ENCODE assay signal across 32 cellular contexts in genomic region chr6:105911106-105911629, GRCh38.
A peak's percentile ranks its signal among the peaks of the same experiment; 100 is the strongest.
DNase-seq lines count a peak whose midpoint lies in the region; ATAC-seq and TF ChIP-seq lines count a peak whose summit lies in the region.
"Had no signal": no experiment of that assay in that cellular context is flagged by ENCODE, and none has a peak within 500 bp of the region (broad histone marks: within the 10 kb centered on the region; RNA-seq: fewer than 3 reads in every experiment).

No MANE protein-coding gene starts in this region.

- no peak overlapping the region for H2AFZ ChIP-seq in OCI-LY3 (ENCODE audit: low read depth, low read length)
- H2AFZ ChIP-seq in PC-9: no peak overlapping the region

- H3K9me2 ChIP-seq in PC-9 (ENCODE audit: insufficient read depth): no peaks in the 10 kb centered on the region

- no TSS peak for BruUV-seq in PC-9 (replicated peaks; lab: Mats Ljungman, UMichigan)

- 61 to 74% (median 64%) methylated on average over 4 of the region's 4 CpGs for WGBS in heart left ventricle, 4 donors

- peaks cover 0 to 45% (median 3%) of the 10 kb centered on the region in 12 donors for H3K4me1 ChIP-seq in heart left ventricle
- peaks cover 33% of the 10 kb centered on the region for H3K4me1 ChIP-seq in OCI-LY3 (ENCODE audit: low read length)
- no peaks in the 10 kb centered on the region for H3K4me1 ChIP-seq in PC-9 (replicated peaks; ENCODE audit: insufficient read depth)
- H3K4me1 ChIP-seq: A549, thyroid gland, vagina had no signal

- H3K27me3 ChIP-seq in heart left ventricle: no peaks in the 10 kb centered on the region
- H3K27me3 ChIP-seq in OCI-LY3 (ENCODE audit: low read depth, low read length): no peaks in the 10 kb centered on the region
- H3K27me3 ChIP-seq in PC-9 (ENCODE audit: insufficient read depth, low read depth): no peaks in the 10 kb centered on the region
- H3K27me3 ChIP-seq: spleen, thyroid gland, vagina had no signal

- no peak overlapping the region for H3K4me3 ChIP-seq in heart left ventricle
- 0 out of 2 replicates have a peak overlapping the region, but pooled peaks have one; percentile 6 for H3K4me3 ChIP-seq in OCI-LY3 (ENCODE audit: low read length)
- no peak overlapping the region for H3K4me3 ChIP-seq in fibroblast of the aortic adventitia (ENCODE audit: low read depth, low read length)
- no peak overlapping the region for H3K4me3 ChIP-seq in PC-9
- H3K4me3 ChIP-seq: A549, lower lobe of right lung, SK-N-MC, spleen, thyroid gland, vagina had no signal

- H3K79me2 ChIP-seq in OCI-LY3 (ENCODE audit: low read length) (no peaks in the 10 kb centered on the region), PC-9 (ENCODE audit: low read depth) (no peaks in the 10 kb centered on the region)

- H3K9me3 ChIP-seq in heart left ventricle (no peaks in the 10 kb centered on the region), OCI-LY3 (ENCODE audit: insufficient read depth, low read length) (no peaks in the 10 kb centered on the region), PC-9 (ENCODE audit: insufficient read depth, low read depth) (no peaks in the 10 kb centered on the region)
- H3K9me3 ChIP-seq: A549, lower lobe of right lung, spleen, thyroid gland, vagina had no signal

- TF ChIP-seq CTCF in heart left ventricle (IDR thresholded peaks at IDR 0.05) (no peak), OCI-LY3 (IDR thresholded peaks at IDR 0.05; ENCODE audit: low read depth, low read length) (no peak), fibroblast of the aortic adventitia (IDR thresholded peaks at IDR 0.05; ENCODE audit: insufficient read depth, low read length) (no peak), PC-9 (conservative IDR thresholded peaks at IDR 0.05) (no peak)

- CTCF ChIA-PET in PC-9 (lab: Charles Lee): no interaction called here

- H4K20me1 ChIP-seq in OCI-LY3 (ENCODE audit: insufficient read depth, low read length): no peaks in the 10 kb centered on the region
- H4K20me1 ChIP-seq in PC-9 (ENCODE audit: insufficient read depth): no peaks in the 10 kb centered on the region

- H3K36me3 ChIP-seq in heart left ventricle: no peaks in the 10 kb centered on the region
- H3K36me3 ChIP-seq in OCI-LY3 (replicated peaks; ENCODE audit: low read depth, low read length): no peaks in the 10 kb centered on the region
- H3K36me3 ChIP-seq in PC-9 (ENCODE audit: low read depth): no peaks in the 10 kb centered on the region
- H3K36me3 ChIP-seq: lower lobe of right lung, spleen, thyroid gland, vagina had no signal

- no peak for TF ChIP-seq POLR2A in heart left ventricle (IDR thresholded peaks at IDR 0.05)

- H3K9ac ChIP-seq in OCI-LY3 (ENCODE audit: low read length): no peak overlapping the region

- intact Hi-C loops in heart left ventricle (cut with DNase I) (loop anchor here in 1 of 10 donors (10.0 kb wide), 1 partner anchor 426 kb away; no protein-coding TSS in a partner anchor), cardiac septum (cut with DNase I) (no loop called here), PC-9 (cut with micrococcal nuclease; ENCODE audit: unreplicated experiment) (no loop called here)

- H3F3A ChIP-seq in PC-9 (ENCODE audit: insufficient read depth, low read depth): no peaks in the 10 kb centered on the region

- peak; percentile 68 to 81 (median 76) for ATAC-seq in heart left ventricle
- ATAC-seq in GM18519 (IDR thresholded peaks at IDR 0.05; ENCODE audit: low FRiP score, unreplicated experiment): no peak
- ATAC-seq in HG03097 (IDR thresholded peaks at IDR 0.05; ENCODE audit: low FRiP score, unreplicated experiment): no peak
- ATAC-seq: A549; activated CD8-positive, alpha-beta memory T cell treated with anti-CD3 and anti-CD28 coated beads, Interleukin-2, amount 10 ng/mL, durations not matched to agents 7 days and 5 days; activated T-cell treated with anti-CD3 and anti-CD28 coated beads, Interleukin-2, amount 50 U/mL, for 72 hours; esophagus mucosa; lower lobe of right lung had no signal

- H3K4me2 ChIP-seq in OCI-LY3 (ENCODE audit: low read length) (peak overlapping the region; percentile 38), PC-9 (no peak overlapping the region)
- H3K4me2 ChIP-seq: A549 had no signal

- POLR2A ChIA-PET in PC-9 (lab: Charles Lee; ENCODE audit: unreplicated experiment): no interaction called here

- peak in 1 of 5 donors; percentile 32 for DNase-seq in heart left ventricle
- no peak for DNase-seq in cardiac septum (ENCODE audit: low spot score)
- peak; percentile 25 for DNase-seq in fibroblast of the aortic adventitia (ENCODE audit: low read depth)
- DNase-seq in PC-9: no peak
- no peak for DNase-seq in DMS53 (lab: John Stamatoyannopoulos, UW)
- DNase-seq: activated CD4-positive, alpha-beta T cell treated with anti-CD3 and anti-CD28 coated beads, Interleukin-2, amount 50 U/mL, for 4 hours; activated CD8-positive, alpha-beta memory T cell treated with anti-CD3 and anti-CD28 coated beads, Interleukin-2, amount 10 ng/mL, durations not matched to agents 7 days and 5 days; activated naive CD4-positive, alpha-beta T cell; activated T-cell treated with anti-CD3 and anti-CD28 coated beads, Interleukin-2, amount 50 U/mL, for 72 hours; CD4-positive, alpha-beta T cell; foreskin fibroblast; HCEC 1CT; islet precursor cell; lower lobe of right lung; midbrain; naive B cell; NCI-H1092 treated with DMSO at 0.1 percent for 48 hours; NCI-H187 treated with DMSO at 0.1 percent for 48 hours; NCI-H526; posterior cingulate gyrus; right cardiac atrium; spleen; stimulated activated CD4-positive, alpha-beta T cell treated with anti-CD3 and anti-CD28 coated beads, Interleukin-2, amount 100 ng/mL, for 24 hours; stimulated activated CD8-positive, alpha-beta memory T cell treated with anti-CD3 and anti-CD28 coated beads, Interleukin-4, amount 100 ng/mL, for 48 hours; thyroid gland had no signal

- H3K27ac ChIP-seq in heart left ventricle (peak overlapping the region in 1 of 12 donors; percentile 2), OCI-LY3 (ENCODE audit: low read length) (no peak overlapping the region), PC-9 (no peak overlapping the region)
- H3K27ac ChIP-seq: A549, lower lobe of right lung, SK-N-MC, spleen, thyroid gland, vagina had no signal

Comparison
In these comparisons a context has a peak if more than half of its experiments do, and no peak if none do; other contexts are left out.
1. ATAC-seq: peak in heart left ventricle (4 of 4); none in GM18519 (single experiment) and HG03097 (single experiment).